23 cellular contexts compared by ENCODE assay signal in genomic region chr2:138997849-138998517, GRCh38.
DNase-seq lines count a peak whose midpoint lies in the region; ATAC-seq and TF ChIP-seq lines count a peak whose summit lies in the region.
"Had no signal": no experiment of that assay in that cellular context is flagged by ENCODE, and none has a peak within 500 bp of the region (broad histone marks: within the 10 kb centered on the region; RNA-seq: fewer than 3 reads in every experiment).

No MANE protein-coding gene starts in this region.

- no peaks in the 10 kb centered on the region for H3K4me1 Mint-ChIP-seq in activated CD4-positive, alpha-beta T cell treated with anti-CD3 and anti-CD28 coated beads, Interleukin-2, amount 10 ng/mL, durations not matched to agents 7 days and 5 days
- H3K4me1 Mint-ChIP-seq: activated CD8-positive, alpha-beta memory T cell treated with anti-CD3 and anti-CD28 coated beads, Interleukin-2, amount 10 ng/mL, durations not matched to agents 7 days and 5 days; nephron had no signal

- no peak for TF ChIP-seq EP300 in SK-N-SH (IDR thresholded peaks at IDR 0.05; ENCODE audit: borderline replicate concordance in 1 of 2, low read depth in 1 of 2, low read length in 1 of 2)

- CTCF ChIA-PET in SK-N-SH (lab: Yijun Ruan, JAX): interaction anchor here (0.9 kb wide), 1 partner anchor 74 kb away, joined by 3 read pairs; no protein-coding TSS in a partner anchor
- CTCF ChIA-PET in activated CD4-positive, alpha-beta T cell treated with anti-CD3 and anti-CD28 coated beads, Interleukin-2, amount 10 ng/mL, durations not matched to agents 7 days and 5 days (lab: Charles Lee): no interaction called here

- H3K4me2 ChIP-seq in SK-N-SH: no peak overlapping the region
- H3K4me2 ChIP-seq in MM.1S (ENCODE audit: low read depth, low read length): no peak overlapping the region
- H3K4me2 ChIP-seq: BLaER1 treated with 17β-estradiol and CSF1 and Interleukin-3, amounts not matched to agents 10 nM and 100 nM had no signal

- H3K4me1 ChIP-seq in SK-N-SH (ENCODE audit: control insufficient read depth in 1 of 2, insufficient read depth in 2 of 2, low read depth in 1 of 2, low read length in 1 of 2) (no peaks in the 10 kb centered on the region; a peak in 2 of 4 replicates), MM.1S (ENCODE audit: low read length) (no peaks in the 10 kb centered on the region)
- H3K4me1 ChIP-seq: BLaER1 treated with 17β-estradiol and CSF1 and Interleukin-3, amounts not matched to agents 10 nM and 100 nM; psoas muscle had no signal

- POLR2A ChIA-PET in SK-N-SH (lab: Yijun Ruan, JAX): no interaction called here
- POLR2A ChIA-PET in activated CD4-positive, alpha-beta T cell treated with anti-CD3 and anti-CD28 coated beads, Interleukin-2, amount 10 ng/mL, durations not matched to agents 7 days and 5 days (lab: Charles Lee): no interaction called here

- peaks cover 5% of the 10 kb centered on the region for H3K9me3 Mint-ChIP-seq in activated CD4-positive, alpha-beta T cell treated with anti-CD3 and anti-CD28 coated beads, Interleukin-2, amount 10 ng/mL, durations not matched to agents 7 days and 5 days
- H3K9me3 Mint-ChIP-seq: nephron; T-helper 2 cell treated with Interferon-gamma antibody and Interleukin-4, amounts not matched to agents 5 μg/mL and 100 μg/mL, for 36 hours had no signal

- H3F3A ChIP-seq in SK-N-SH (replicated peaks; ENCODE audit: insufficient read depth): no peaks in the 10 kb centered on the region
- no peaks in the 10 kb centered on the region for H3F3A ChIP-seq in MM.1S (ENCODE audit: insufficient read depth, low read length)

- H3K9me2 ChIP-seq in SK-N-SH: no peaks in the 10 kb centered on the region
- H3K9me2 ChIP-seq in MM.1S (replicated peaks; ENCODE audit: insufficient read depth, low read length): no peaks in the 10 kb centered on the region

- no peak overlapping the region for H3K4me3 Mint-ChIP-seq in activated CD4-positive, alpha-beta T cell treated with anti-CD3 and anti-CD28 coated beads, Interleukin-2, amount 10 ng/mL, durations not matched to agents 7 days and 5 days
- H3K4me3 Mint-ChIP-seq: activated CD8-positive, alpha-beta memory T cell treated with anti-CD3 and anti-CD28 coated beads, Interleukin-2, amount 10 ng/mL, durations not matched to agents 7 days and 5 days; nephron; T-helper 2 cell treated with Interferon-gamma antibody and Interleukin-4, amounts not matched to agents 5 μg/mL and 100 μg/mL, for 36 hours had no signal

- 27% methylated on average over 3 of the region's 3 CpGs for WGBS in SK-N-SH (ENCODE audit: low lambda C conversion rate)

- no peak overlapping the region for H3K27ac Mint-ChIP-seq in activated CD4-positive, alpha-beta T cell treated with anti-CD3 and anti-CD28 coated beads, Interleukin-2, amount 10 ng/mL, durations not matched to agents 7 days and 5 days
- H3K27ac Mint-ChIP-seq: activated CD8-positive, alpha-beta memory T cell treated with anti-CD3 and anti-CD28 coated beads, Interleukin-2, amount 10 ng/mL, durations not matched to agents 7 days and 5 days; nephron; T-helper 2 cell treated with Interferon-gamma antibody and Interleukin-4, amounts not matched to agents 5 μg/mL and 100 μg/mL, for 36 hours had no signal

- H3K27ac ChIP-seq in SK-N-SH (ENCODE audit: low read depth in 2 of 2, low read length in 1 of 2) (no peak overlapping the region), MM.1S (ENCODE audit: low read length) (no peak overlapping the region)
- H3K27ac ChIP-seq: BLaER1 treated with 17β-estradiol and CSF1 and Interleukin-3, amounts not matched to agents 10 nM and 100 nM; coronary artery; psoas muscle; thoracic aorta had no signal

- H3K79me2 ChIP-seq in SK-N-SH (ENCODE audit: insufficient read depth) (no peaks in the 10 kb centered on the region), MM.1S (ENCODE audit: low read length) (no peaks in the 10 kb centered on the region)

- H3K27me3 Mint-ChIP-seq in activated CD4-positive, alpha-beta T cell treated with anti-CD3 and anti-CD28 coated beads, Interleukin-2, amount 10 ng/mL, durations not matched to agents 7 days and 5 days: no peaks in the 10 kb centered on the region
- H3K27me3 Mint-ChIP-seq: activated CD8-positive, alpha-beta memory T cell treated with anti-CD3 and anti-CD28 coated beads, Interleukin-2, amount 10 ng/mL, durations not matched to agents 7 days and 5 days had no signal

- DNase-seq in SK-N-SH (no peak), amniotic epithelial cell (ENCODE audit: low read depth) (peak; percentile 4), foreskin fibroblast (peak; percentile 12 to 30), MM.1S (no peak), NCI-H524 treated with DMSO at 0.1 percent for 48 hours (lab: John Stamatoyannopoulos, UW) (no peak), NCI-H526 treated with DMSO at 0.1 percent for 48 hours (lab: John Stamatoyannopoulos, UW) (no peak)
- no peak for DNase-seq in activated CD4-positive, alpha-beta T cell treated with anti-CD3 and anti-CD28 coated beads, Interleukin-2, amount 10 ng/mL, durations not matched to agents 7 days and 5 days
- DNase-seq: 8988T; activated CD8-positive, alpha-beta memory T cell treated with anti-CD3 and anti-CD28 coated beads, Interleukin-2, amount 10 ng/mL, durations not matched to agents 7 days and 5 days; activated effector memory CD4-positive, alpha-beta T cell treated with Interleukin-2 at 50 U/mL for 16 hours; amygdala; head of caudate nucleus; NCI-H1105; NK-92 treated with Interleukin-12 subunit alpha and Interleukin-12 subunit beta, amount 100 ng/mL, for 24 hours; psoas muscle; SHP77 treated with DMSO at 0.1 percent for 48 hours; stimulated activated CD4-positive, alpha-beta T cell treated with anti-CD3 and anti-CD28 coated beads, Interleukin-12 subunit alpha, Interleukin-12 subunit beta, amount 100 ng/mL, for 4 hours had no signal

- H2AFZ ChIP-seq in SK-N-SH (ENCODE audit: low read depth) (no peak overlapping the region), MM.1S (ENCODE audit: low read length) (no peak overlapping the region)

- no peaks in the 10 kb centered on the region for H3K27me3 ChIP-seq in SK-N-SH (ENCODE audit: insufficient read depth)
- H3K27me3 ChIP-seq in MM.1S (replicated peaks; ENCODE audit: insufficient read depth, low read length): no peaks in the 10 kb centered on the region
- H3K27me3 ChIP-seq: BLaER1 treated with 17β-estradiol and CSF1 and Interleukin-3, amounts not matched to agents 10 nM and 100 nM had no signal

- TF ChIP-seq RAD21 in SK-N-SH (IDR thresholded peaks at IDR 0.05; ENCODE audit: low read length): no peak

- no peaks in the 10 kb centered on the region for H4K20me1 ChIP-seq in SK-N-SH (ENCODE audit: insufficient read depth)
- H4K20me1 ChIP-seq in MM.1S (ENCODE audit: insufficient read depth, low read length): no peaks in the 10 kb centered on the region
- H4K20me1 ChIP-seq: BLaER1 treated with 17β-estradiol and CSF1 and Interleukin-3, amounts not matched to agents 10 nM and 100 nM had no signal

- H3K9ac ChIP-seq in SK-N-SH (no peak overlapping the region), MM.1S (ENCODE audit: low read length) (no peak overlapping the region)
- H3K9ac ChIP-seq: BLaER1 treated with 17β-estradiol and CSF1 and Interleukin-3, amounts not matched to agents 10 nM and 100 nM had no signal

- no peak for TF ChIP-seq CTCF in SK-N-SH (IDR thresholded peaks at IDR 0.05)
- no peak for TF ChIP-seq CTCF in foreskin fibroblast (IDR thresholded peaks at IDR 0.05; ENCODE audit: low read depth, low read length)
- no peak for TF ChIP-seq CTCF in MM.1S (IDR thresholded peaks at IDR 0.05; ENCODE audit: low read length)

- ATAC-seq in SK-N-SH treated with all-trans-retinoic acid at 6 μM for 48 hours: no peak
- ATAC-seq: activated CD8-positive, alpha-beta memory T cell treated with anti-CD3 and anti-CD28 coated beads, Interleukin-2, amount 10 ng/mL, durations not matched to agents 7 days and 5 days; psoas muscle had no signal

- H3K36me3 ChIP-seq in SK-N-SH (replicated peaks in 1 of 2; ENCODE audit: control insufficient read depth in 1 of 2, insufficient read depth in 2 of 2, low read length in 1 of 2): no peaks in the 10 kb centered on the region
- no peaks in the 10 kb centered on the region for H3K36me3 ChIP-seq in MM.1S (replicated peaks; ENCODE audit: insufficient read depth, low read length)
- H3K36me3 ChIP-seq: BLaER1 treated with 17β-estradiol and CSF1 and Interleukin-3, amounts not matched to agents 10 nM and 100 nM; thoracic aorta had no signal

- no peaks in the 10 kb centered on the region for H3K36me3 Mint-ChIP-seq in activated CD4-positive, alpha-beta T cell treated with anti-CD3 and anti-CD28 coated beads, Interleukin-2, amount 10 ng/mL, durations not matched to agents 7 days and 5 days (ENCODE audit: low read depth)
- H3K36me3 Mint-ChIP-seq: activated CD8-positive, alpha-beta memory T cell treated with anti-CD3 and anti-CD28 coated beads, Interleukin-2, amount 10 ng/mL, durations not matched to agents 7 days and 5 days had no signal

- H3K9me3 ChIP-seq in SK-N-SH: no peaks in the 10 kb centered on the region
- no peaks in the 10 kb centered on the region for H3K9me3 ChIP-seq in MM.1S (replicated peaks; ENCODE audit: insufficient read depth, low read length)
- H3K9me3 ChIP-seq: BLaER1 treated with 17β-estradiol and CSF1 and Interleukin-3, amounts not matched to agents 10 nM and 100 nM; psoas muscle; thoracic aorta had no signal

- H3K4me3 ChIP-seq in SK-N-SH (ENCODE audit: low read depth in 2 of 2, low read length in 1 of 2) (no peak overlapping the region), foreskin fibroblast (ENCODE audit: low read depth in 1 of 2, low read length in 2 of 2) (no peak overlapping the region), MM.1S (ENCODE audit: low read length) (no peak overlapping the region)
- H3K4me3 ChIP-seq: BLaER1 treated with 17β-estradiol and CSF1 and Interleukin-3, amounts not matched to agents 10 nM and 100 nM; coronary artery; psoas muscle; thoracic aorta had no signal

TF ChIP-seq in SK-N-SH, 30 proteins besides CTCF, POLR2A, EP300 and RAD21 (continues in another document):
- TF ChIP-seq JUND (IDR thresholded peaks at IDR 0.05): no peak
- TF ChIP-seq FOSL2 (IDR thresholded peaks at IDR 0.05; ENCODE audit: borderline replicate concordance, low read depth): peak; percentile 40; the same call in 1 of the 2 replicates
- TF ChIP-seq SMC3 (IDR thresholded peaks at IDR 0.05; ENCODE audit: low read depth, low read length): no peak

TF ChIP-seq in SK-N-SH treated with all-trans-retinoic acid at 6 μM for 48 hours, 23 proteins besides CTCF, POLR2A, EP300 and RAD21:
- TF ChIP-seq CREB5 (CRISPR knock-in tag; IDR thresholded peaks at IDR 0.05; ENCODE audit: low read depth): no peak

Comparison
In these comparisons a context has a peak if more than half of its experiments do, and no peak if none do; other contexts are left out.
1. DNase-seq: peak in amniotic epithelial cell (single experiment) and foreskin fibroblast (2 of 2); none in SK-N-SH (single experiment), MM.1S (single experiment), NCI-H524 treated with DMSO at 0.1 percent for 48 hours (single experiment), NCI-H526 treated with DMSO at 0.1 percent for 48 hours (single experiment) and activated CD4-positive, alpha-beta T cell treated with anti-CD3 and anti-CD28 coated beads, Interleukin-2, amount 10 ng/mL, durations not matched to agents 7 days and 5 days (single experiment).